In the genomic region with DNA sequence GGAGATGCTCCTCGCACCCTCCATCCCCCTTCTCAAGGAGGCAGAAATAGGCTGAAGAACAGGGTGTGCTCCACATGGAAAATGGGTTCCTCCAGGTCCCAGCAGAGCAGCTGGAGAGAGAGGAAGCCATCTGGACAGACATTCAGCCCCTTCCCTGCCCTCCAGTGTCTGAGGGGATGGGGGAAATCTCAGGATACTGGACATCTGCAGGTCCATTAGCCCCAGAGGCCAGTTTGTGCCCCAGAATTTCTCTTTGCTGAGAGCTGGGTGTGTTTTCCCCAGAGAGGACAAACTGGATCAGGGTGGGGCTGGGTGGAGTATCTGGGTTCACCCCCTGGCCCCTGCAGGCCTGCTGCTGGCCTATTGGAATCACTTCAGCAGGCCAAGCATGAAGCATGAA, we compare ENCODE assay signal across 29 cellular contexts. TPM values are rescaled to one million over a fixed set of nuclear protein-coding genes. Genes with fewer than 3 reads are reported as not detected.
"Had no signal": no experiment of that assay in that cellular context is flagged by ENCODE, and none has a peak within 500 bp of the region (broad histone marks: within the 10 kb centered on the region; RNA-seq: fewer than 3 reads in every experiment).

No MANE protein-coding gene starts in this region.

- H3K4me2 ChIP-seq: SK-N-SH had no signal

- H3K4me1 ChIP-seq: SJCRH30 had no signal

- H3K9me3 ChIP-seq: SJCRH30, SK-N-SH had no signal

- H3K36me3 ChIP-seq: SJCRH30 had no signal

- H3K9ac ChIP-seq: SK-N-SH had no signal

- ATAC-seq: activated T-helper 17 cell treated with anti-CD3 and anti-CD28 coated beads, Interleukin-2, amount 50 U/mL, for 72 hours; Right ventricle myocardium inferior had no signal

- H3K27ac ChIP-seq: SJCRH30, VCaP had no signal

- H3K4me3 ChIP-seq: SJCRH30 had no signal

- H3K27me3 ChIP-seq: SJCRH30 had no signal

- DNase-seq: activated CD4-positive, alpha-beta memory T cell treated with anti-CD3 and anti-CD28 coated beads for 36 hours; activated CD4-positive, alpha-beta T cell treated with anti-CD3 and anti-CD28 coated beads, Interleukin-2, amount 10 ng/mL, durations not matched to agents 7 days and 5 days; activated CD4-positive, CD25-positive, alpha-beta regulatory T cell; activated CD8-positive, alpha-beta memory T cell treated with anti-CD3 and anti-CD28 coated beads for 24 hours; activated gamma-delta T cell; activated naive CD4-positive, alpha-beta T cell treated with anti-CD3 and anti-CD28 coated beads for 36 hours; activated T-cell treated with anti-CD3 and anti-CD28 coated beads, Interleukin-2, amount 50 U/mL, for 48 hours; amygdala; KG1; NCI-H1092; NCI-H1417; NCI-H1930; NCI-H2171; NCI-H2227 treated with DMSO at 0.1 percent for 48 hours; NCI-H446 treated with DMSO at 0.1 percent for 48 hours; NCI-H526 treated with DMSO at 0.1 percent for 48 hours; NCI-H82; RPMI8226; SJCRH30; SK-N-SH; T-helper 1 cell had no signal

RNA-seq across cellular contexts. Expression of gene FAM3D, which starts 4.7 kb away (rescaled TPM):
- total RNA-seq: activated CD4-positive, alpha-beta memory T cell treated with anti-CD3 and anti-CD28 coated beads for 36 hours; activated CD4-positive, alpha-beta T cell treated with anti-CD3 and anti-CD28 coated beads, Interleukin-2, amount 10 ng/mL, durations not matched to agents 7 days and 5 days; activated naive CD4-positive, alpha-beta T cell treated with anti-CD3 and anti-CD28 coated beads for 36 hours; activated T-helper 17 cell treated with anti-CD3 and anti-CD28 coated beads, Interleukin-2, amount 50 U/mL, for 72 hours; astrocyte; LHCN-M2; M059J; OCI-LY7; Right ventricle myocardium inferior; SJCRH30; T-helper 2 cell treated with Interferon-gamma antibody and Interleukin-4, amounts not matched to agents 100 ng/mL and 5 ng/mL, for 36 hours had no signal
